ENCODE assay signal across 1 cellular context in the genomic region with DNA sequence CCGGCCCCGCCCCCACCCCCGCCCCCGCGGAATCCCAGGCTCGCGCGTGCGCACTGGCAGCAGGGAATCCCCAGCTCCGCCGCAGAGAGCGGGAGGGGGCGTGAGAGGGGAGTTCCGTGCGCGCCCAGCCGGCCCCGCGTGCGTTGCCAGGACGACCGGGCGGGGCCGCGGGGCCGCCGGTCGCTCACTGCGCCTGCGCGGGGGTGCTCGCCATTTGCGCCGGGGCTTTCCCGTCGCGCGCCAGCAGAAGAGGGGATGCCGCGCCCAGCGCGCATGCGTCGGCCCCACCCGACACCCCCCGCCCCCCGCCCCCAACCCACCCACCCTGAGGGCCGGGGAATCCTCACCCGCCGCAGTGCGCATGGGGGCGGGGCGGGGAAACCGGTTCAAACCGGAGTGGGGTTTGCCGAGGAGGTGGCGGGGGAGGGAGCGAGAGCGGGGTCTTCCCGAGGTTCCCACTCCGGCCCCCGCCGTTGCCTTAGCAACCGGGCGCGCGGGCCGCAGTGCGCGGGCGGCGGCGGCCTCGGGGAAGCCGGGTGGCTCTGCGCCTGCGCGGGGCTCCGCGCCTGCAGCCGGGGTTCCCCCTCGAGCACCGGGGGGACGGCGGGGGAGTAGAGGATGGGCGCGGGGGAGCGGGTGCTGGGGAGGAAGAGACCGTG.
A peak's percentile ranks its signal among the peaks of the same experiment; 100 is the strongest.
TF ChIP-seq lines count a peak whose summit lies in the region.

No MANE protein-coding gene starts in this region.

TF ChIP-seq in H1, 55 proteins besides CTCF, POLR2A, EP300 and RAD21:
- TF ChIP-seq EGR1 (IDR thresholded peaks at IDR 0.05; ENCODE audit: borderline replicate concordance, low read depth, low read length) (peak; percentile 73), POLR2AphosphoS5 (IDR thresholded peaks at IDR 0.05; ENCODE audit: low read depth, low read length) (no peak), MAFK (IDR thresholded peaks at IDR 0.05; ENCODE audit: low read depth, low read length) (no peak), KDM5A (IDR thresholded peaks at IDR 0.05; ENCODE audit: low read length) (no peak), TEAD4 (IDR thresholded peaks at IDR 0.05; ENCODE audit: low read depth, low read length) (0 out of 2 replicates have a peak, but pooled peaks have one; percentile 7), CBX5 (IDR thresholded peaks at IDR 0.05; ENCODE audit: low read depth, low read length) (no peak), SAP30 (IDR thresholded peaks at IDR 0.05; ENCODE audit: insufficient read depth, insufficient replicate concordance, low read length) (no peak), YY1 (IDR thresholded peaks at IDR 0.05; ENCODE audit: low read depth, low read length) (peak; percentile 29; the same call in 1 of the 2 replicates), TAF7 (optimal IDR thresholded peaks at IDR 0.05; ENCODE audit: borderline replicate concordance, low read depth, low read length) (peak; percentile 18), EZH2 (IDR thresholded peaks at IDR 0.05; ENCODE audit: low read depth, low read length, severe bottlenecking) (no peak), NRF1 (IDR thresholded peaks at IDR 0.05; ENCODE audit: low read depth, low read length) (peak; percentile 86), SRF (IDR thresholded peaks at IDR 0.05; ENCODE audit: low read depth, low read length) (0 out of 2 replicates have a peak, but pooled peaks have one; percentile 12), KDM4A (IDR thresholded peaks at IDR 0.05; ENCODE audit: low read depth, low read length, severe bottlenecking) (peak; percentile 7), PHF8 (conservative IDR thresholded peaks at IDR 0.05; ENCODE audit: low read depth, low read length) (no peak), HDAC2 (IDR thresholded peaks at IDR 0.05; ENCODE audit: borderline replicate concordance in 1 of 2, low read depth in 2 of 2, low read length in 2 of 2) (no peak), ASH2L (IDR thresholded peaks at IDR 0.05; ENCODE audit: low read length) (peak; percentile 0), JUN (IDR thresholded peaks at IDR 0.05; ENCODE audit: low read depth, low read length) (no peak), SIN3A (conservative IDR thresholded peaks at IDR 0.05 in 1 of 2, IDR thresholded peaks at IDR 0.05 in 1 of 2; ENCODE audit: low read depth in 1 of 2, low read length in 2 of 2) (0 out of 4 replicates have a peak, but pooled peaks of 1 of the 2 experiments have one; percentile 72), SP1 (IDR thresholded peaks at IDR 0.05; ENCODE audit: low read depth, low read length) (no peak), RNF2 (IDR thresholded peaks at IDR 0.05; ENCODE audit: borderline replicate concordance, low read depth, low read length, missing control alignments, poor library complexity, severe bottlenecking) (no peak)
- TF ChIP-seq, protein P1, sequence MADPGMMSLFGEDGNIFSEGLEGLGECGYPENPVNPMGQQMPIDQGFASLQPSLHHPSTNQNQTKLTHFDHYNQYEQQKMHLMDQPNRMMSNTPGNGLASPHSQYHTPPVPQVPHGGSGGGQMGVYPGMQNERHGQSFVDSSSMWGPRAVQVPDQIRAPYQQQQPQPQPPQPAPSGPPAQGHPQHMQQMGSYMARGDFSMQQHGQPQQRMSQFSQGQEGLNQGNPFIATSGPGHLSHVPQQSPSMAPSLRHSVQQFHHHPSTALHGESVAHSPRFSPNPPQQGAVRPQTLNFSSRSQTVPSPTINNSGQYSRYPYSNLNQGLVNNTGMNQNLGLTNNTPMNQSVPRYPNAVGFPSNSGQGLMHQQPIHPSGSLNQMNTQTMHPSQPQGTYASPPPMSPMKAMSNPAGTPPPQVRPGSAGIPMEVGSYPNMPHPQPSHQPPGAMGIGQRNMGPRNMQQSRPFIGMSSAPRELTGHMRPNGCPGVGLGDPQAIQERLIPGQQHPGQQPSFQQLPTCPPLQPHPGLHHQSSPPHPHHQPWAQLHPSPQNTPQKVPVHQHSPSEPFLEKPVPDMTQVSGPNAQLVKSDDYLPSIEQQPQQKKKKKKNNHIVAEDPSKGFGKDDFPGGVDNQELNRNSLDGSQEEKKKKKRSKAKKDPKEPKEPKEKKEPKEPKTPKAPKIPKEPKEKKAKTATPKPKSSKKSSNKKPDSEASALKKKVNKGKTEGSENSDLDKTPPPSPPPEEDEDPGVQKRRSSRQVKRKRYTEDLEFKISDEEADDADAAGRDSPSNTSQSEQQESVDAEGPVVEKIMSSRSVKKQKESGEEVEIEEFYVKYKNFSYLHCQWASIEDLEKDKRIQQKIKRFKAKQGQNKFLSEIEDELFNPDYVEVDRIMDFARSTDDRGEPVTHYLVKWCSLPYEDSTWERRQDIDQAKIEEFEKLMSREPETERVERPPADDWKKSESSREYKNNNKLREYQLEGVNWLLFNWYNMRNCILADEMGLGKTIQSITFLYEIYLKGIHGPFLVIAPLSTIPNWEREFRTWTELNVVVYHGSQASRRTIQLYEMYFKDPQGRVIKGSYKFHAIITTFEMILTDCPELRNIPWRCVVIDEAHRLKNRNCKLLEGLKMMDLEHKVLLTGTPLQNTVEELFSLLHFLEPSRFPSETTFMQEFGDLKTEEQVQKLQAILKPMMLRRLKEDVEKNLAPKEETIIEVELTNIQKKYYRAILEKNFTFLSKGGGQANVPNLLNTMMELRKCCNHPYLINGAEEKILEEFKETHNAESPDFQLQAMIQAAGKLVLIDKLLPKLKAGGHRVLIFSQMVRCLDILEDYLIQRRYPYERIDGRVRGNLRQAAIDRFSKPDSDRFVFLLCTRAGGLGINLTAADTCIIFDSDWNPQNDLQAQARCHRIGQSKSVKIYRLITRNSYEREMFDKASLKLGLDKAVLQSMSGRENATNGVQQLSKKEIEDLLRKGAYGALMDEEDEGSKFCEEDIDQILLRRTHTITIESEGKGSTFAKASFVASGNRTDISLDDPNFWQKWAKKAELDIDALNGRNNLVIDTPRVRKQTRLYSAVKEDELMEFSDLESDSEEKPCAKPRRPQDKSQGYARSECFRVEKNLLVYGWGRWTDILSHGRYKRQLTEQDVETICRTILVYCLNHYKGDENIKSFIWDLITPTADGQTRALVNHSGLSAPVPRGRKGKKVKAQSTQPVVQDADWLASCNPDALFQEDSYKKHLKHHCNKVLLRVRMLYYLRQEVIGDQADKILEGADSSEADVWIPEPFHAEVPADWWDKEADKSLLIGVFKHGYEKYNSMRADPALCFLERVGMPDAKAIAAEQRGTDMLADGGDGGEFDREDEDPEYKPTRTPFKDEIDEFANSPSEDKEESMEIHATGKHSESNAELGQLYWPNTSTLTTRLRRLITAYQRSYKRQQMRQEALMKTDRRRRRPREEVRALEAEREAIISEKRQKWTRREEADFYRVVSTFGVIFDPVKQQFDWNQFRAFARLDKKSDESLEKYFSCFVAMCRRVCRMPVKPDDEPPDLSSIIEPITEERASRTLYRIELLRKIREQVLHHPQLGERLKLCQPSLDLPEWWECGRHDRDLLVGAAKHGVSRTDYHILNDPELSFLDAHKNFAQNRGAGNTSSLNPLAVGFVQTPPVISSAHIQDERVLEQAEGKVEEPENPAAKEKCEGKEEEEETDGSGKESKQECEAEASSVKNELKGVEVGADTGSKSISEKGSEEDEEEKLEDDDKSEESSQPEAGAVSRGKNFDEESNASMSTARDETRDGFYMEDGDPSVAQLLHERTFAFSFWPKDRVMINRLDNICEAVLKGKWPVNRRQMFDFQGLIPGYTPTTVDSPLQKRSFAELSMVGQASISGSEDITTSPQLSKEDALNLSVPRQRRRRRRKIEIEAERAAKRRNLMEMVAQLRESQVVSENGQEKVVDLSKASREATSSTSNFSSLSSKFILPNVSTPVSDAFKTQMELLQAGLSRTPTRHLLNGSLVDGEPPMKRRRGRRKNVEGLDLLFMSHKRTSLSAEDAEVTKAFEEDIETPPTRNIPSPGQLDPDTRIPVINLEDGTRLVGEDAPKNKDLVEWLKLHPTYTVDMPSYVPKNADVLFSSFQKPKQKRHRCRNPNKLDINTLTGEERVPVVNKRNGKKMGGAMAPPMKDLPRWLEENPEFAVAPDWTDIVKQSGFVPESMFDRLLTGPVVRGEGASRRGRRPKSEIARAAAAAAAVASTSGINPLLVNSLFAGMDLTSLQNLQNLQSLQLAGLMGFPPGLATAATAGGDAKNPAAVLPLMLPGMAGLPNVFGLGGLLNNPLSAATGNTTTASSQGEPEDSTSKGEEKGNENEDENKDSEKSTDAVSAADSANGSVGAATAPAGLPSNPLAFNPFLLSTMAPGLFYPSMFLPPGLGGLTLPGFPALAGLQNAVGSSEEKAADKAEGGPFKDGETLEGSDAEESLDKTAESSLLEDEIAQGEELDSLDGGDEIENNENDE (IDR thresholded peaks at IDR 0.05; ENCODE audit: insufficient replicate concordance, low read length), result no peak
- TF ChIP-seq, protein P2, sequence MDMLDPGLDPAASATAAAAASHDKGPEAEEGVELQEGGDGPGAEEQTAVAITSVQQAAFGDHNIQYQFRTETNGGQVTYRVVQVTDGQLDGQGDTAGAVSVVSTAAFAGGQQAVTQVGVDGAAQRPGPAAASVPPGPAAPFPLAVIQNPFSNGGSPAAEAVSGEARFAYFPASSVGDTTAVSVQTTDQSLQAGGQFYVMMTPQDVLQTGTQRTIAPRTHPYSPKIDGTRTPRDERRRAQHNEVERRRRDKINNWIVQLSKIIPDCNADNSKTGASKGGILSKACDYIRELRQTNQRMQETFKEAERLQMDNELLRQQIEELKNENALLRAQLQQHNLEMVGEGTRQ (IDR thresholded peaks at IDR 0.05; ENCODE audit: low read length), result no peak
